8 cellular contexts compared by ENCODE assay signal in genomic region chr1:224513787-224514209, GRCh38.
DNase-seq lines count a peak whose midpoint lies in the region; ATAC-seq and TF ChIP-seq lines count a peak whose summit lies in the region.

No MANE protein-coding gene starts in this region.

- ATAC-seq in GM21529 (IDR thresholded peaks at IDR 0.05; ENCODE audit: unreplicated experiment), result peak; percentile 98

- TF ChIP-seq CTCF in esophagus muscularis mucosa (IDR thresholded peaks at IDR 0.05) (peak; percentile 84 to 87 (median 84)), neural cell (IDR thresholded peaks at IDR 0.05; ENCODE audit: poor library complexity, severe bottlenecking) (peak; percentile 98)

- no peak overlapping the region for H3K4me2 ChIP-seq in neural cell (ENCODE audit: low read length)

- H3K79me2 ChIP-seq in neural cell (replicated peaks; ENCODE audit: insufficient read depth, low read length), result no peaks in the 10 kb centered on the region

- DNase-seq in DMS53 treated with DMSO at 0.1 percent for 48 hours (lab: John Stamatoyannopoulos, UW; ENCODE audit: unreplicated experiment) (peak; percentile 54), HuH-7.5 (ENCODE audit: low spot score) (peak; percentile 81), OCI-M1 (lab: John Stamatoyannopoulos, UW) (peak; percentile 93), activated T-cell treated with anti-CD3 and anti-CD28 coated beads for 4 hours (peak; percentile 81), esophagus muscularis mucosa (ENCODE audit: extremely low spot score) (peak; percentile 95), stromal cell of bone marrow (ENCODE audit: low read depth) (peak; percentile 63)

- no peaks in the 10 kb centered on the region for H3F3A ChIP-seq in neural cell (ENCODE audit: insufficient read depth, low read length, poor library complexity, severe bottlenecking)

- no peak for TF ChIP-seq POLR2A in esophagus muscularis mucosa (IDR thresholded peaks at IDR 0.05; ENCODE audit: low read depth)

- WGBS in esophagus muscularis mucosa, result 5% methylated on average over 11 of the region's 11 CpGs

- no peaks in the 10 kb centered on the region for H4K20me1 ChIP-seq in neural cell (ENCODE audit: insufficient read depth)

- no peak overlapping the region for H3K27ac ChIP-seq in esophagus muscularis mucosa (replicated peaks in 1 of 4)
- H3K27ac ChIP-seq in neural cell (ENCODE audit: low read length), result no peak overlapping the region

- H3K9me2 ChIP-seq in neural cell (ENCODE audit: insufficient read depth, low read length), result no peaks in the 10 kb centered on the region

- no peaks in the 10 kb centered on the region for H3K9me3 ChIP-seq in esophagus muscularis mucosa
- H3K9me3 ChIP-seq in neural cell (ENCODE audit: low read length), result no peaks in the 10 kb centered on the region

- peak; percentile 95 for TF ChIP-seq RAD21 in neural cell (conservative IDR thresholded peaks at IDR 0.05)

- peaks cover 0 to 23% (median 15%) of the 10 kb centered on the region in 4 donors for H3K4me1 ChIP-seq in esophagus muscularis mucosa

- intact Hi-C loops in esophagus muscularis mucosa (cut with DNase I), result loop anchor here (2.0 kb wide), 2 partner anchors 337 to 409 kb away; no protein-coding TSS in a partner anchor

- H3K36me3 ChIP-seq in esophagus muscularis mucosa, result no peaks in the 10 kb centered on the region
- H3K36me3 ChIP-seq in neural cell (ENCODE audit: insufficient read depth, low read length), result no peaks in the 10 kb centered on the region

- H3K4me3 ChIP-seq in esophagus muscularis mucosa (no peak overlapping the region), neural cell (ENCODE audit: low read length) (no peak overlapping the region)

- TF ChIP-seq EP300 in esophagus muscularis mucosa (IDR thresholded peaks at IDR 0.05) (no peak), neural cell (conservative IDR thresholded peaks at IDR 0.05; ENCODE audit: poor library complexity, severe bottlenecking) (peak; percentile 16)

- no peak overlapping the region for H3K9ac ChIP-seq in neural cell (ENCODE audit: low read length)

- H3K27me3 ChIP-seq in esophagus muscularis mucosa, result no peaks in the 10 kb centered on the region
- no peaks in the 10 kb centered on the region for H3K27me3 ChIP-seq in neural cell (ENCODE audit: insufficient read depth, low read depth, low read length)

- H2AFZ ChIP-seq in neural cell (ENCODE audit: low read depth, low read length), result no peak overlapping the region

TF ChIP-seq in neural cell, 6 proteins besides CTCF, POLR2A, EP300 and RAD21:
- TF ChIP-seq MXI1 (conservative IDR thresholded peaks at IDR 0.05; ENCODE audit: poor library complexity, severe bottlenecking) (no peak), SMC3 (conservative IDR thresholded peaks at IDR 0.05; ENCODE audit: poor library complexity) (peak; percentile 98)
